Comparison of ENCODE assay signal across 9 cellular contexts in the genomic region with DNA sequence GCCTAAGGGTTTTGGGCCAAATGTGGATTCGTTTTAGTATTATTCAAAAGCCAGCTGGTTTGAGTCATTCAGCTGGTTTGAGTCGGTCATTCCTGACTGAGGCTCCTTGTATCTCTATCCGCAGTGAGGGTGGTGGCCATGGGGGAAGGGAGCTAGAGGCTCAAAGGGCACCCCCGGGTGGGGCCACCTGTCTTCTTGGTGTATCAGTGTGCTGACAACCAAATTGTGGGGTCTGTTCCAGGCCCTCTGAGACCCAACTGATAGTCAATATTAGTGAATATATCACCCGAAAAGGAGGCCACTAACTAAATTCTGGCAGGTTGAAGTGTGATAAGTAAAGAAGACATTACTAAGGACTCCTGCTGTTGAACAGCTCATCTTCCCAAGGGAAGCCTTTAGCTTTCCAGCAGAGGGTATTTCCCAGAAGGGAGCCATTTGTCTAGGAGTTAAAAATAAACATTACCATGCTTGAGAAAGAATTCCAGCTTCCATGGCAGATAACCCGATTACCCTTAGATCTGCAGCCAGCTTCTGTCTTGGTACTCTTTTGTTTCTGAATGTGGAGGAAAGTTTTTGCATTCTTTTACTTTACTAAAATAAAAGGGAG. TPM values are rescaled to one million over a fixed set of nuclear protein-coding genes. Genes with fewer than 3 reads are reported as not detected.
A peak's percentile ranks its signal among the peaks of the same experiment; 100 is the strongest.
DNase-seq lines count a peak whose midpoint lies in the region; ATAC-seq lines count a peak whose summit lies in the region.
"Had no signal": no experiment of that assay in that cellular context is flagged by ENCODE, and none has a peak within 500 bp of the region (broad histone marks: within the 10 kb centered on the region; RNA-seq: fewer than 3 reads in every experiment).

No MANE protein-coding gene starts in this region.

- 40 to 50% methylated on average over 6 of the region's 6 CpGs for WGBS in aorta, 2 donors

- peak overlapping the region; percentile 51 for H3K27ac ChIP-seq in angular gyrus (ENCODE audit: low read depth, low read length)
- H3K27ac ChIP-seq in aorta (ENCODE audit: low read depth in 1 of 2, low read length in 2 of 2): no peak overlapping the region

- H3K4me1 Mint-ChIP-seq in effector memory CD8-positive, alpha-beta T cell (ENCODE audit: low read depth in 2 of 2): no peaks in the 10 kb centered on the region

- no peaks in the 10 kb centered on the region for H3K9me3 ChIP-seq in aorta (ENCODE audit: control insufficient read depth, low read length)

- no peak overlapping the region for H3K4me3 Mint-ChIP-seq in effector memory CD8-positive, alpha-beta T cell

- H3K36me3 Mint-ChIP-seq in effector memory CD8-positive, alpha-beta T cell (ENCODE audit: insufficient read depth): no peaks in the 10 kb centered on the region

- H3K4me3 ChIP-seq in aorta (ENCODE audit: low read length in 2 of 2): no peak overlapping the region

- H3K27ac Mint-ChIP-seq in effector memory CD8-positive, alpha-beta T cell: peak overlapping the region in 1 of 2 donors; percentile 26

- H3K27me3 Mint-ChIP-seq in effector memory CD8-positive, alpha-beta T cell: no peaks in the 10 kb centered on the region

- H3K9me3 Mint-ChIP-seq in effector memory CD8-positive, alpha-beta T cell: no peaks in the 10 kb centered on the region

- intact Hi-C loops in Right ventricle myocardium inferior (cut with DNase I) (no loop called here), cardiac septum (cut with DNase I) (no loop called here), aorta (cut with DNase I) (no loop called here)

- ATAC-seq in Right ventricle myocardium inferior (peak; percentile 20), aorta (ENCODE audit: low FRiP score) (no peak), GM21825 (IDR thresholded peaks at IDR 0.05; ENCODE audit: unreplicated experiment) (no peak)
- no peak for ATAC-seq in effector memory CD8-positive, alpha-beta T cell (replicated peaks)

- H3K36me3 ChIP-seq in aorta (ENCODE audit: control insufficient read depth in 1 of 2, insufficient read depth in 2 of 2, low read length in 1 of 2): no peaks in the 10 kb centered on the region

- DNase-seq in Right ventricle myocardium inferior (ENCODE audit: missing footprints) (no peak), cardiac septum (ENCODE audit: low spot score) (no peak), kidney tubule cell (ENCODE audit: low spot score) (peak; percentile 58), aorta (no peak), GOT3 (lab: John Stamatoyannopoulos, UW) (no peak)
- DNase-seq in effector memory CD8-positive, alpha-beta T cell: no peak
- DNase-seq: activated CD4-positive, alpha-beta T cell treated with anti-CD3 and anti-CD28 coated beads, Interleukin-2, amount 50 U/mL, for 1 hour had no signal

- H3K4me1 ChIP-seq in aorta (ENCODE audit: control insufficient read depth in 1 of 2, insufficient read depth in 2 of 2, low read length in 2 of 2): peaks cover 0 to 4% of the 10 kb centered on the region in 2 donors

- no peaks in the 10 kb centered on the region for H3K27me3 ChIP-seq in aorta (ENCODE audit: control insufficient read depth in 1 of 2, insufficient read depth in 2 of 2, low read length in 1 of 2)

RNA-seq across cellular contexts. Expression of a gene that starts 29.9 kb away (rescaled TPM):
- total RNA-seq in Right ventricle myocardium inferior: 21.5 TPM
- total RNA-seq in cardiac septum: 26.7 TPM
- 10 to 100 TPM; 32.0 to 36.5 TPM for total RNA-seq in aorta
- 10 to 100 TPM; 34.0 to 39.8 TPM for polyA plus RNA-seq in aorta

RNA-seq across cellular contexts. Expression of a gene that starts 43.9 kb away (rescaled TPM):
- total RNA-seq in Right ventricle myocardium inferior (0.41 TPM), cardiac septum (0.19 TPM), aorta (under 1 TPM; 0.27 to 0.39 TPM)
- not detected for polyA plus RNA-seq in aorta
